20 cellular contexts compared by ENCODE assay signal in genomic region chr15:56930663-56931313, GRCh38. TPM values are rescaled to one million over a fixed set of nuclear protein-coding genes. Genes with fewer than 3 reads are reported as not detected.
DNase-seq lines count a peak whose midpoint lies in the region; FAIRE-seq and TF ChIP-seq lines count a peak whose summit lies in the region.
"Had no signal": no experiment of that assay in that cellular context is flagged by ENCODE, and none has a peak within 500 bp of the region (broad histone marks: within the 10 kb centered on the region; RNA-seq: fewer than 3 reads in every experiment).

No MANE protein-coding gene starts in this region.

- H3K27me3 ChIP-seq in A673 (replicated peaks; ENCODE audit: insufficient read depth, low read depth, low read length, poor library complexity) = no peaks in the 10 kb centered on the region
- H3K27me3 ChIP-seq in astrocyte (ENCODE audit: insufficient read depth, low read length) = no peaks in the 10 kb centered on the region
- H3K27me3 ChIP-seq in BE2C = no peaks in the 10 kb centered on the region
- H3K27me3 ChIP-seq in osteoblast (ENCODE audit: insufficient read depth, low read length) = no peaks in the 10 kb centered on the region
- H3K27me3 ChIP-seq: brain microvascular endothelial cell, foreskin keratinocyte had no signal

- H3K36me3 ChIP-seq in A673 (ENCODE audit: insufficient read depth, low read length, poor library complexity, severe bottlenecking) (peaks cover 25% of the 10 kb centered on the region), HEK293 (ENCODE audit: control insufficient read depth in 2 of 2, insufficient read depth in 1 of 2, low read length in 2 of 2) (no peaks in the 10 kb centered on the region), astrocyte (ENCODE audit: insufficient read depth, low read length) (peaks cover 1% of the 10 kb centered on the region), BE2C (peaks cover 20% of the 10 kb centered on the region), osteoblast (ENCODE audit: insufficient read depth, low read length) (no peaks in the 10 kb centered on the region)

- intact Hi-C loops in A673 (cut with micrococcal nuclease; ENCODE audit: unreplicated experiment) = no loop called here

- H3K4me3 Mint-ChIP-seq in astrocyte (ENCODE audit: unreplicated experiment) (no peak overlapping the region), nephron (no peak overlapping the region)

- H3K27me3 Mint-ChIP-seq in astrocyte (ENCODE audit: low read depth, unreplicated experiment) (no peaks in the 10 kb centered on the region), nephron (ENCODE audit: low read depth) (no peaks in the 10 kb centered on the region)

- peaks cover 55% of the 10 kb centered on the region for H3K4me1 Mint-ChIP-seq in astrocyte (ENCODE audit: low read depth, unreplicated experiment)
- peaks cover 50% of the 10 kb centered on the region for H3K4me1 Mint-ChIP-seq in nephron

- CTCF ChIA-PET in A673 (lab: Charles Lee) (no interaction called here), HEK293 (lab: Yijun Ruan, JAX) (interaction anchor here (1.6 kb wide), 1 partner anchor 65 kb away, joined by 4 read pairs; no protein-coding TSS in a partner anchor)

- TF ChIP-seq CTCF in A673 (conservative IDR thresholded peaks at IDR 0.05; ENCODE audit: low read depth, low read length) (no peak), HEK293 (tag by site-specific recombination; IDR thresholded peaks at IDR 0.05) (no peak), astrocyte (IDR thresholded peaks at IDR 0.05; ENCODE audit: insufficient read depth, low read depth, low read length) (no peak), nephron (IDR thresholded peaks at IDR 0.05; ENCODE audit: unreplicated experiment in 3 of 3) (no peak), foreskin fibroblast (IDR thresholded peaks at IDR 0.05; ENCODE audit: low read depth, low read length) (no peak), BE2C (IDR thresholded peaks at IDR 0.05; ENCODE audit: low read depth, low read length) (no peak), osteoblast (IDR thresholded peaks at IDR 0.05; ENCODE audit: extremely low read depth, low read depth, low read length) (no peak)

- POLR2A ChIA-PET in A673 (lab: Charles Lee; ENCODE audit: low non-redundant PET) (interaction anchor here (0.8 kb wide), 1 partner anchor 201 kb away, joined by 9 read pairs; no protein-coding TSS in a partner anchor), HEK293 (lab: Yijun Ruan, JAX) (interaction anchor here (1.0 kb wide), 1 partner anchor 13 kb away, joined by 4 read pairs; the partner anchor contains the start of gene TCF12)

- no peak for DNase-seq in A673 (ENCODE audit: low spot score)
- DNase-seq in astrocyte (ENCODE audit: low read depth) = no peak
- no peak for DNase-seq in NCI-H526 (lab: John Stamatoyannopoulos, UW)
- no peak for DNase-seq in foreskin fibroblast
- DNase-seq in BE2C = no peak
- DNase-seq in osteoblast (ENCODE audit: insufficient read length, low spot score, missing footprints) = no peak
- DNase-seq: activated CD4-positive, alpha-beta T cell treated with anti-CD3 and anti-CD28 coated beads, Interleukin-2, amount 50 U/mL, for 4 hours; activated T-cell treated with anti-CD3 and anti-CD28 coated beads for 4 hours; brain microvascular endothelial cell; Caco-2; EL; foreskin keratinocyte; NCI-H1436; NCI-H2171 treated with DMSO at 0.1 percent for 48 hours; NCI-H774; SHP77 treated with DMSO at 0.1 percent for 48 hours; T-helper 1 cell had no signal

- H3K9me3 ChIP-seq in A673 (ENCODE audit: low read depth, low read length, poor library complexity, severe bottlenecking) (no peaks in the 10 kb centered on the region), HEK293 (ENCODE audit: control insufficient read depth, insufficient read depth, low read depth, low read length) (no peaks in the 10 kb centered on the region), astrocyte (ENCODE audit: insufficient read depth, low read depth, low read length) (no peaks in the 10 kb centered on the region), BE2C (no peaks in the 10 kb centered on the region), osteoblast (ENCODE audit: low read depth, low read length) (no peaks in the 10 kb centered on the region)
- H3K9me3 ChIP-seq: Caco-2 had no signal

- H3K9ac ChIP-seq in astrocyte (ENCODE audit: low read length) = no peak overlapping the region

- no peaks in the 10 kb centered on the region for H3K9me3 Mint-ChIP-seq in astrocyte (ENCODE audit: unreplicated experiment)
- H3K9me3 Mint-ChIP-seq in nephron = peaks cover 8% of the 10 kb centered on the region

- no peak overlapping the region for H3K27ac Mint-ChIP-seq in astrocyte (ENCODE audit: unreplicated experiment)
- peak overlapping the region; percentile 13 to 48 (median 36) for H3K27ac Mint-ChIP-seq in nephron

- peak; percentile 32 for FAIRE-seq in astrocyte (lab: Jason Lieb, UNC)
- FAIRE-seq: endothelial cell of umbilical vein had no signal

- no peak overlapping the region for H2AFZ ChIP-seq in astrocyte (ENCODE audit: low read depth, low read length)
- no peak overlapping the region for H2AFZ ChIP-seq in osteoblast (ENCODE audit: low read length)

- BruUV-seq in A673 (replicated peaks; lab: Mats Ljungman, UMichigan) = no TSS peak

- no peak overlapping the region for H3K4me3 ChIP-seq in A673 (ENCODE audit: low read depth, low read length, poor library complexity, severe bottlenecking)
- no peak overlapping the region for H3K4me3 ChIP-seq in HEK293 (ENCODE audit: low read depth, low read length)
- no peak overlapping the region for H3K4me3 ChIP-seq in astrocyte (ENCODE audit: insufficient read depth, low read depth, low read length)
- no peak overlapping the region for H3K4me3 ChIP-seq in foreskin fibroblast (ENCODE audit: low read depth in 1 of 2, low read length in 2 of 2)
- H3K4me3 ChIP-seq in BE2C (ENCODE audit: low read depth, low read length) = no peak overlapping the region
- no peak overlapping the region for H3K4me3 ChIP-seq in osteoblast (ENCODE audit: insufficient read depth, low read length)

- no peak overlapping the region for H3K4me2 ChIP-seq in astrocyte (ENCODE audit: low read length)
- H3K4me2 ChIP-seq in osteoblast (ENCODE audit: insufficient read depth, low read length) = no peak overlapping the region

- H3K27ac ChIP-seq in A673 (ENCODE audit: low read depth, low read length, poor library complexity, severe bottlenecking) = peak overlapping the region; percentile 25
- no peak overlapping the region for H3K27ac ChIP-seq in HEK293 (ENCODE audit: extremely low read depth, low read depth, low read length)
- no peak overlapping the region for H3K27ac ChIP-seq in astrocyte (ENCODE audit: low read depth, low read length)
- no peak overlapping the region for H3K27ac ChIP-seq in osteoblast (ENCODE audit: low read depth, low read length)
- H3K27ac ChIP-seq: brain microvascular endothelial cell, foreskin keratinocyte had no signal

- peaks cover 77% of the 10 kb centered on the region for H4K20me1 ChIP-seq in astrocyte (ENCODE audit: insufficient read depth, low read length)
- peaks cover 56% of the 10 kb centered on the region for H4K20me1 ChIP-seq in osteoblast (ENCODE audit: insufficient read depth, low read length)

- H3K4me1 ChIP-seq in A673 (ENCODE audit: insufficient read depth, low read length, poor library complexity, severe bottlenecking) (peaks cover 66% of the 10 kb centered on the region), HEK293 (ENCODE audit: control insufficient read depth, insufficient read depth, low read length) (peaks cover 31% of the 10 kb centered on the region), astrocyte (ENCODE audit: insufficient read depth, low read length) (peaks cover 17% of the 10 kb centered on the region), BE2C (peaks cover 25% of the 10 kb centered on the region), osteoblast (ENCODE audit: insufficient read depth, low read length) (peaks cover 22% of the 10 kb centered on the region)

- peaks cover 98% of the 10 kb centered on the region for H3K79me2 ChIP-seq in astrocyte (ENCODE audit: insufficient read depth, low read length)
- peaks cover 90% of the 10 kb centered on the region for H3K79me2 ChIP-seq in osteoblast (ENCODE audit: insufficient read depth, low read length)

- peaks cover 2% of the 10 kb centered on the region for H3K36me3 Mint-ChIP-seq in astrocyte (ENCODE audit: low read depth, unreplicated experiment)
- H3K36me3 Mint-ChIP-seq in nephron (ENCODE audit: low read depth) = peaks cover 72% of the 10 kb centered on the region

TF ChIP-seq in HEK293, 187 proteins besides CTCF, POLR2A, EP300 and RAD21 (continues in another document):
- no peak for TF ChIP-seq ZNF747 (tag by site-specific recombination; IDR thresholded peaks at IDR 0.05)
- TF ChIP-seq PRDM6 (tag by site-specific recombination; IDR thresholded peaks at IDR 0.05) = peak; percentile 58
- no peak for TF ChIP-seq ZNF362 (tag by site-specific recombination; IDR thresholded peaks at IDR 0.05)

RNA-seq across cellular contexts. Expression of gene TCF12, which starts 12.3 kb away (rescaled TPM):
- total RNA-seq in A673 (2021) (331 and 351 TPM in 2 replicates), astrocyte (106 and 112 TPM in 2 replicates), osteoblast (82.2 and 86.5 TPM in 2 replicates)
- polyA plus RNA-seq in BE2C (2012; ENCODE audit: insufficient read depth, insufficient read length, low read depth) = 145 TPM
